18 cellular contexts compared by ENCODE assay signal in genomic region chrX:24019448-24019847, GRCh38. TPM values are rescaled to one million over a fixed set of nuclear protein-coding genes. Genes with fewer than 3 reads are reported as not detected.
DNase-seq lines count a peak whose midpoint lies in the region; ATAC-seq and TF ChIP-seq lines count a peak whose summit lies in the region.
"Had no signal": no experiment of that assay in that cellular context is flagged by ENCODE, and none has a peak within 500 bp of the region (broad histone marks: within the 10 kb centered on the region; RNA-seq: fewer than 3 reads in every experiment).

No MANE protein-coding gene starts in this region.

- H3K27me3 Mint-ChIP-seq in CD4-positive, CD25-positive, alpha-beta regulatory T cell = no peaks in the 10 kb centered on the region
- no peaks in the 10 kb centered on the region for H3K27me3 Mint-ChIP-seq in T-cell
- no peaks in the 10 kb centered on the region for H3K27me3 Mint-ChIP-seq in effector memory CD8-positive, alpha-beta T cell
- H3K27me3 Mint-ChIP-seq in GM23338 (ENCODE audit: insufficient read depth, low read depth, poor library complexity) = no peaks in the 10 kb centered on the region
- H3K27me3 Mint-ChIP-seq: stimulated activated memory B cell treated with anti-CD40 and anti-IgM and Interleukin-4, amounts not matched to agents 10 μg/mL and 1 μg/mL and 100 μg/mL, for 72 hours had no signal

- no peak for TF ChIP-seq CTCF in GM23338 (conservative IDR thresholded peaks at IDR 0.05; ENCODE audit: low read depth in 2 of 2)

- no peaks in the 10 kb centered on the region for H3K9me3 Mint-ChIP-seq in CD4-positive, CD25-positive, alpha-beta regulatory T cell
- no peaks in the 10 kb centered on the region for H3K9me3 Mint-ChIP-seq in T-cell
- H3K9me3 Mint-ChIP-seq in effector memory CD8-positive, alpha-beta T cell = no peaks in the 10 kb centered on the region
- no peaks in the 10 kb centered on the region for H3K9me3 Mint-ChIP-seq in GM23338
- H3K9me3 Mint-ChIP-seq: stimulated activated memory B cell treated with anti-CD40 and anti-IgM and Interleukin-4, amounts not matched to agents 10 μg/mL and 1 μg/mL and 100 μg/mL, for 72 hours had no signal

- no peak overlapping the region for H2AFZ ChIP-seq in GM23338

- no peaks in the 10 kb centered on the region for H3K9me2 ChIP-seq in GM23338 (ENCODE audit: insufficient read depth)

- H3K36me3 ChIP-seq in BLaER1 (peaks cover 19% of the 10 kb centered on the region; the same call in 1 of the 2 replicates), GM23338 (ENCODE audit: insufficient read depth) (no peaks in the 10 kb centered on the region)
- H3K36me3 ChIP-seq in CD4-positive, CD25-positive, alpha-beta regulatory T cell (ENCODE audit: control insufficient read depth, insufficient read depth, low read length) = peaks cover 2% of the 10 kb centered on the region
- H3K36me3 ChIP-seq: adrenal gland, BE2C, tibial artery had no signal

- H3K36me3 Mint-ChIP-seq in CD4-positive, CD25-positive, alpha-beta regulatory T cell = peaks cover 10% of the 10 kb centered on the region
- H3K36me3 Mint-ChIP-seq in T-cell (peaks cover 6% of the 10 kb centered on the region), GM23338 (ENCODE audit: low read depth) (peaks cover 11% of the 10 kb centered on the region; the same call in 2 of the 3 replicates)
- H3K36me3 Mint-ChIP-seq in effector memory CD8-positive, alpha-beta T cell (ENCODE audit: insufficient read depth) = peaks cover 13% of the 10 kb centered on the region
- H3K36me3 Mint-ChIP-seq: stimulated activated memory B cell treated with anti-CD40 and anti-IgM and Interleukin-4, amounts not matched to agents 10 μg/mL and 1 μg/mL and 100 μg/mL, for 72 hours had no signal

- no peaks in the 10 kb centered on the region for H3F3A ChIP-seq in GM23338 (replicated peaks; ENCODE audit: low read depth)

- peak overlapping the region in 1 of 4 donors; percentile 51 for H3K4me3 Mint-ChIP-seq in CD4-positive, CD25-positive, alpha-beta regulatory T cell
- H3K4me3 Mint-ChIP-seq in T-cell (no peak overlapping the region), GM23338 (no peak overlapping the region)
- peak overlapping the region; percentile 19 to 70 for H3K4me3 Mint-ChIP-seq in effector memory CD8-positive, alpha-beta T cell
- H3K4me3 Mint-ChIP-seq: stimulated activated memory B cell treated with anti-CD40 and anti-IgM and Interleukin-4, amounts not matched to agents 10 μg/mL and 1 μg/mL and 100 μg/mL, for 72 hours had no signal

- POLR2A ChIA-PET in T-cell (lab: Charles Lee) = no interaction called here

- H3K27ac Mint-ChIP-seq in CD4-positive, CD25-positive, alpha-beta regulatory T cell = peak overlapping the region; percentile 10 to 56 (median 31)
- H3K27ac Mint-ChIP-seq in T-cell = peak overlapping the region; percentile 8 to 36
- peak overlapping the region in 1 of 2 donors; percentile 79 for H3K27ac Mint-ChIP-seq in effector memory CD8-positive, alpha-beta T cell
- no peak overlapping the region for H3K27ac Mint-ChIP-seq in GM23338
- H3K27ac Mint-ChIP-seq: stimulated activated memory B cell treated with anti-CD40 and anti-IgM and Interleukin-4, amounts not matched to agents 10 μg/mL and 1 μg/mL and 100 μg/mL, for 72 hours had no signal

- H3K79me2 ChIP-seq in GM23338 (replicated peaks; ENCODE audit: insufficient read depth) = peaks cover 73% of the 10 kb centered on the region

- CTCF ChIA-PET in T-cell (lab: Charles Lee) = no interaction called here

- no peak overlapping the region for H3K9ac ChIP-seq in BLaER1

- no peak for TF ChIP-seq POLR2A in erythroblast (IDR thresholded peaks at IDR 0.05; ENCODE audit: low read length)

- peaks cover 5% of the 10 kb centered on the region; the same call in 1 of the 2 replicates for H3K9me3 ChIP-seq in BLaER1
- H3K9me3 ChIP-seq in CD4-positive, CD25-positive, alpha-beta regulatory T cell (ENCODE audit: control insufficient read depth in 2 of 2, low read length in 2 of 2) = no peaks in the 10 kb centered on the region
- H3K9me3 ChIP-seq: adrenal gland, BE2C, heart right ventricle, psoas muscle, tibial artery had no signal

- peak in 1 of 3 donors; percentile 24 for DNase-seq in CD4-positive, CD25-positive, alpha-beta regulatory T cell
- DNase-seq in T-cell (peak in 4 of 34 experiments; percentile 1 to 8 (median 2)), middle frontal gyrus (ENCODE audit: extremely low spot score, low spot score) (no peak), GM23338 (ENCODE audit: low spot score) (no peak), erythroblast (lab: John Stamatoyannopoulos, UW) (no peak)
- peak in 2 of 3 experiments; percentile 2 to 6 for DNase-seq in effector memory CD8-positive, alpha-beta T cell
- DNase-seq: adrenal gland; BE2C; DMS79; heart right ventricle; islet precursor cell; Karpas-422; NCI-H1105 treated with DMSO at 0.1 percent for 48 hours; psoas muscle; stimulated activated CD4-positive, alpha-beta T cell treated with anti-CD3 and anti-CD28 coated beads, Interleukin-12 subunit alpha, Interleukin-12 subunit beta, amount 100 ng/mL, for 4 hours; tibial artery had no signal

- H3K4me3 ChIP-seq in BLaER1 (no peak overlapping the region), GM23338 (no peak overlapping the region)
- H3K4me3 ChIP-seq in CD4-positive, CD25-positive, alpha-beta regulatory T cell (ENCODE audit: low read depth, low read length) = peak overlapping the region; percentile 34
- H3K4me3 ChIP-seq: adrenal gland, heart right ventricle, psoas muscle, tibial artery had no signal

- H3K4me1 ChIP-seq in BLaER1 = peaks cover 34% of the 10 kb centered on the region
- H3K4me1 ChIP-seq in CD4-positive, CD25-positive, alpha-beta regulatory T cell (ENCODE audit: control insufficient read depth, insufficient read depth, low read length, poor library complexity, severe bottlenecking) = peaks cover 27% of the 10 kb centered on the region
- no peaks in the 10 kb centered on the region for H3K4me1 ChIP-seq in GM23338 (ENCODE audit: insufficient read depth)
- H3K4me1 ChIP-seq: BE2C, psoas muscle had no signal

- ATAC-seq in CD4-positive, CD25-positive, alpha-beta regulatory T cell (ENCODE audit: low read depth in 2 of 2) = no peak
- ATAC-seq in T-cell (replicated peaks in 1 of 4) (no peak), GM23338 (no peak)
- peak; percentile 40 for ATAC-seq in effector memory CD8-positive, alpha-beta T cell (replicated peaks)
- ATAC-seq: heart right ventricle; psoas muscle; stimulated activated memory B cell treated with anti-CD40 and anti-IgM and Interleukin-4, amounts not matched to agents 10 μg/mL and 1 μg/mL and 100 μg/mL, for 72 hours had no signal

- H3K27ac ChIP-seq in BLaER1 (no peak overlapping the region), GM23338 (ENCODE audit: low read depth) (no peak overlapping the region)
- H3K27ac ChIP-seq in CD4-positive, CD25-positive, alpha-beta regulatory T cell (ENCODE audit: insufficient read depth, low read length, poor library complexity, severe bottlenecking) = no peak overlapping the region
- H3K27ac ChIP-seq: adrenal gland, psoas muscle had no signal

- no peaks in the 10 kb centered on the region for H3K27me3 ChIP-seq in BLaER1
- no peaks in the 10 kb centered on the region for H3K27me3 ChIP-seq in CD4-positive, CD25-positive, alpha-beta regulatory T cell (ENCODE audit: control insufficient read depth, insufficient read depth, low read length)
- H3K27me3 ChIP-seq in GM23338 (ENCODE audit: insufficient read depth) = peaks cover 3% of the 10 kb centered on the region; the same call in 1 of the 2 replicates
- H3K27me3 ChIP-seq: adrenal gland, BE2C, tibial artery had no signal

- peak overlapping the region; percentile 23; the same call in 1 of the 2 replicates for H3K4me2 ChIP-seq in BLaER1
- H3K4me2 ChIP-seq in GM23338 = no peak overlapping the region

- H3K4me1 Mint-ChIP-seq in CD4-positive, CD25-positive, alpha-beta regulatory T cell = peaks cover 18 to 48% (median 35%) of the 10 kb centered on the region in 4 donors
- H3K4me1 Mint-ChIP-seq in T-cell = peaks cover 33 to 51% (median 48%) of the 10 kb centered on the region in 3 donors
- H3K4me1 Mint-ChIP-seq in effector memory CD8-positive, alpha-beta T cell (ENCODE audit: low read depth in 2 of 2) = peaks cover 19 to 32% of the 10 kb centered on the region in 2 donors
- no peaks in the 10 kb centered on the region for H3K4me1 Mint-ChIP-seq in GM23338

- H4K20me1 ChIP-seq in BLaER1 = peaks cover 82% of the 10 kb centered on the region
- H4K20me1 ChIP-seq in GM23338 (replicated peaks; ENCODE audit: insufficient read depth) = peaks cover 5% of the 10 kb centered on the region; the same call in 1 of the 2 replicates

TF ChIP-seq in GM23338, 12 proteins besides CTCF, POLR2A, EP300 and RAD21 (continues in another document):
- TF ChIP-seq, protein P1, sequence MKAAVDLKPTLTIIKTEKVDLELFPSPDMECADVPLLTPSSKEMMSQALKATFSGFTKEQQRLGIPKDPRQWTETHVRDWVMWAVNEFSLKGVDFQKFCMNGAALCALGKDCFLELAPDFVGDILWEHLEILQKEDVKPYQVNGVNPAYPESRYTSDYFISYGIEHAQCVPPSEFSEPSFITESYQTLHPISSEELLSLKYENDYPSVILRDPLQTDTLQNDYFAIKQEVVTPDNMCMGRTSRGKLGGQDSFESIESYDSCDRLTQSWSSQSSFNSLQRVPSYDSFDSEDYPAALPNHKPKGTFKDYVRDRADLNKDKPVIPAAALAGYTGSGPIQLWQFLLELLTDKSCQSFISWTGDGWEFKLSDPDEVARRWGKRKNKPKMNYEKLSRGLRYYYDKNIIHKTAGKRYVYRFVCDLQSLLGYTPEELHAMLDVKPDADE (IDR thresholded peaks at IDR 0.05) = no peak
- no peak for TF ChIP-seq EZH2 (IDR thresholded peaks at IDR 0.05; ENCODE audit: low read depth, unreplicated experiment)

RNA-seq across cellular contexts. Expression of gene KLHL15, which starts 7.5 kb away (rescaled TPM):
- total RNA-seq in CD4-positive, CD25-positive, alpha-beta regulatory T cell = 29.2 TPM
- 1 to 10 TPM; 1.8 to 2.2 (median 2.0) TPM for polyA plus RNA-seq in CD4-positive, CD25-positive, alpha-beta regulatory T cell
- 10 to 100 TPM in 2 of 5 donors, 1 to 10 TPM in 3; 7.1 to 21.1 (median 8.0) TPM for total RNA-seq in T-cell
- 15.0 and 15.3 TPM in 2 replicates for total RNA-seq in GM23338 (2014; rRNA removed; shearing (Covaris generic))
- 2.2 and 2.4 TPM in 2 replicates for polyA plus RNA-seq in GM23338 (2016; fragmentation: Nextera tagmentation; extraction: Ambion mirVana)

RNA-seq across cellular contexts. Expression of gene EIF2S3, which starts 35.3 kb away (rescaled TPM):
- total RNA-seq in CD4-positive, CD25-positive, alpha-beta regulatory T cell = 228 TPM
- 100 to 1,000 TPM in 2 of 4 donors, 10 to 100 TPM in 2; 55.7 to 137 (median 111) TPM for polyA plus RNA-seq in CD4-positive, CD25-positive, alpha-beta regulatory T cell
- total RNA-seq in T-cell = 100 to 1,000 TPM; 180 to 309 (median 196) TPM
- total RNA-seq in GM23338 (2014; rRNA removed; shearing (Covaris generic)) = 246 and 323 TPM in 2 replicates
- polyA plus RNA-seq in GM23338 (2016; fragmentation: Nextera tagmentation; extraction: Ambion mirVana) = 83.3 and 90.5 TPM in 2 replicates

Comparison
In these comparisons a context has a peak if more than half of its experiments do, and no peak if none do; other contexts are left out.
1. DNase-seq: peak in effector memory CD8-positive, alpha-beta T cell (2 of 3); none in middle frontal gyrus (single experiment), GM23338 (single experiment) and erythroblast (0 of 2).
2. H3K4me3 Mint-ChIP-seq: peak in effector memory CD8-positive, alpha-beta T cell (2 of 2); none in T-cell (0 of 3) and GM23338 (single experiment).